Comparison of ENCODE assay signal across 23 cellular contexts in genomic region chr4:72496119-72496518, GRCh38.
DNase-seq lines count a peak whose midpoint lies in the region; ATAC-seq and TF ChIP-seq lines count a peak whose summit lies in the region.
"Had no signal": no experiment of that assay in that cellular context is flagged by ENCODE, and none has a peak within 500 bp of the region (broad histone marks: within the 10 kb centered on the region; RNA-seq: fewer than 3 reads in every experiment).

No MANE protein-coding gene starts in this region.

- H3K9ac ChIP-seq in HCT116 (ENCODE audit: low read length) (no peak overlapping the region), SK-N-MC (ENCODE audit: insufficient read length) (no peak overlapping the region)

- H3K4me3 ChIP-seq in HCT116 (replicated peaks in 1 of 2; ENCODE audit: low read depth in 1 of 2, low read length in 2 of 2) (no peak overlapping the region), SK-N-MC (no peak overlapping the region)
- H3K4me3 ChIP-seq: gastroesophageal sphincter, HAP-1, skin epidermis, upper lobe of left lung had no signal

- TF ChIP-seq CTCF in HCT116 (IDR thresholded peaks at IDR 0.05 in 2 of 3, conservative IDR thresholded peaks at IDR 0.05 in 1 of 3; ENCODE audit: borderline replicate concordance in 1 of 3, insufficient read depth in 1 of 3, low read depth in 2 of 3, low read length in 2 of 3) (no peak), omental fat pad (IDR thresholded peaks at IDR 0.05) (no peak)
- TF ChIP-seq CTCF in CD4-positive, alpha-beta T cell (IDR thresholded peaks at IDR 0.05): no peak

- H3K4me3 Mint-ChIP-seq in CD4-positive, alpha-beta T cell: no peak overlapping the region
- H3K4me3 Mint-ChIP-seq: activated B cell treated with CpG ODN at 0.5 μM for 24 hours; activated CD8-positive, alpha-beta memory T cell treated with anti-CD3 and anti-CD28 coated beads, Interleukin-2, amount 10 ng/mL, durations not matched to agents 7 days and 5 days; memory B cell; stimulated activated naive B cell treated with anti-CD40 and anti-IgM and Interleukin-4, amounts not matched to agents 10 μg/mL and 1 μg/mL and 100 μg/mL, for 72 hours had no signal

- H3K79me2 ChIP-seq in HCT116 (ENCODE audit: insufficient read depth, low read length): no peaks in the 10 kb centered on the region

- in situ Hi-C loops in ACHN (cut with HindIII; ENCODE audit: low pct_ligation_motif_present, low pct_unique_long_range_greater_than_20kb, low sequenced_read_pairs): no loop called here

- RAD21 ChIA-PET in HCT116 (lab: Charles Lee; ENCODE audit: low non-redundant PET in 1 of 2, low total read pairs in 2 of 2, uncharacterized antibody in 2 of 2, unreplicated experiment in 2 of 2): no interaction called here

- H3K27ac ChIP-seq in HCT116 (ENCODE audit: low read depth, low read length) (no peak overlapping the region), SK-N-MC (no peak overlapping the region)
- no peak overlapping the region for H3K27ac ChIP-seq in CD4-positive, alpha-beta T cell (ENCODE audit: low read depth, low read length)
- H3K27ac ChIP-seq: gastroesophageal sphincter, HL-60, neutrophil, skin epidermis, upper lobe of left lung had no signal

- no peaks in the 10 kb centered on the region for H4K20me1 ChIP-seq in HCT116 (ENCODE audit: insufficient read depth)

- no peak for ATAC-seq in HCT116
- ATAC-seq in CD4-positive, alpha-beta T cell (ENCODE audit: poor library complexity): no peak
- no peak for ATAC-seq in omental fat pad (ENCODE audit: low FRiP score)
- ATAC-seq: activated CD8-positive, alpha-beta memory T cell treated with anti-CD3 and anti-CD28 coated beads, Interleukin-2, amount 10 ng/mL, durations not matched to agents 7 days and 5 days; gastroesophageal sphincter; stimulated activated naive B cell treated with anti-CD40 and anti-IgM and Interleukin-4, amounts not matched to agents 10 μg/mL and 1 μg/mL and 100 μg/mL, for 72 hours had no signal

- CTCF ChIA-PET in HCT116 (lab: Charles Lee): no interaction called here
- CTCF ChIA-PET in CD4-positive, alpha-beta T cell (lab: Charles Lee): no interaction called here

- 0 out of 2 replicates have a peak, but pooled peaks have one; percentile 3 for TF ChIP-seq RAD21 in HCT116 (IDR thresholded peaks at IDR 0.05; ENCODE audit: low read depth)

- H3K36me3 ChIP-seq in HCT116 (ENCODE audit: control insufficient read depth in 1 of 2, insufficient read depth in 2 of 2, low read length in 2 of 2) (no peaks in the 10 kb centered on the region), SK-N-MC (ENCODE audit: insufficient read depth, low read length) (no peaks in the 10 kb centered on the region)
- H3K36me3 ChIP-seq: gastroesophageal sphincter, HAP-1, neutrophil, upper lobe of left lung had no signal

- intact Hi-C loops in HCT116 (cut with micrococcal nuclease): no loop called here
- intact Hi-C loops in CD4-positive, alpha-beta T cell (cut with DNase I, micrococcal nuclease): no loop called here

- no TSS peak for BruUV-seq in HCT116 (replicated peaks; lab: Mats Ljungman, UMichigan)

- H2AFZ ChIP-seq in HCT116 (ENCODE audit: low read depth, low read length, poor library complexity, severe bottlenecking): no peak overlapping the region

- no peaks in the 10 kb centered on the region for H3K9me2 ChIP-seq in HCT116 (ENCODE audit: insufficient read depth)

- DNase-seq in ACHN (peak; percentile 16), HCT116 (ENCODE audit: low read depth, low spot score) (no peak), SK-N-MC (ENCODE audit: low read depth, low spot score) (peak; percentile 10), fibroblast of peridontal ligament (ENCODE audit: extremely low read depth) (peak; percentile 6), NCI-H446 treated with DMSO at 0.1 percent for 48 hours (lab: John Stamatoyannopoulos, UW) (no peak), omental fat pad (ENCODE audit: low spot score) (no peak), AML-193 (lab: John Stamatoyannopoulos, UW) (no peak)
- DNase-seq in CD4-positive, alpha-beta T cell: no peak
- DNase-seq: activated B cell treated with CpG ODN at 0.5 μM for 24 hours; activated CD8-positive, alpha-beta memory T cell treated with anti-CD3 and anti-CD28 coated beads, Interleukin-2, amount 10 ng/mL, durations not matched to agents 7 days and 5 days; activated gamma-delta T cell; DMS79; effector CD4-positive, alpha-beta T cell; NCI-H1694 treated with DMSO at 0.1 percent for 48 hours; NCI-H510A; stimulated activated naive B cell treated with anti-CD40 and anti-IgM and Interleukin-4, amounts not matched to agents 10 μg/mL and 1 μg/mL and 100 μg/mL, for 72 hours; upper lobe of left lung had no signal

- POLR2A ChIA-PET in HCT116 (lab: Charles Lee): no interaction called here
- POLR2A ChIA-PET in CD4-positive, alpha-beta T cell (lab: Charles Lee): no interaction called here

- H3K4me1 ChIP-seq in HCT116 (ENCODE audit: control insufficient read depth in 1 of 2, insufficient read depth in 2 of 2, low read length in 2 of 2): no peaks in the 10 kb centered on the region
- H3K4me1 ChIP-seq: gastroesophageal sphincter, HAP-1, upper lobe of left lung had no signal

- H3K36me3 Mint-ChIP-seq in CD4-positive, alpha-beta T cell (ENCODE audit: low read depth): no peaks in the 10 kb centered on the region
- H3K36me3 Mint-ChIP-seq: activated CD8-positive, alpha-beta memory T cell treated with anti-CD3 and anti-CD28 coated beads, Interleukin-2, amount 10 ng/mL, durations not matched to agents 7 days and 5 days; stimulated activated naive B cell treated with anti-CD40 and anti-IgM and Interleukin-4, amounts not matched to agents 10 μg/mL and 1 μg/mL and 100 μg/mL, for 72 hours had no signal

- no peak for TF ChIP-seq POLR2A in HCT116 (IDR thresholded peaks at IDR 0.05; ENCODE audit: borderline replicate concordance, extremely low read depth, insufficient read depth, insufficient read length)

- no peak overlapping the region for H3K27ac Mint-ChIP-seq in CD4-positive, alpha-beta T cell
- H3K27ac Mint-ChIP-seq: activated B cell treated with CpG ODN at 0.5 μM for 24 hours; activated CD8-positive, alpha-beta memory T cell treated with anti-CD3 and anti-CD28 coated beads, Interleukin-2, amount 10 ng/mL, durations not matched to agents 7 days and 5 days; memory B cell; stimulated activated naive B cell treated with anti-CD40 and anti-IgM and Interleukin-4, amounts not matched to agents 10 μg/mL and 1 μg/mL and 100 μg/mL, for 72 hours had no signal

- no peaks in the 10 kb centered on the region; a peak in 2 of 4 replicates for H3K9me3 ChIP-seq in HCT116 (ENCODE audit: control insufficient read depth in 1 of 2, insufficient read depth in 1 of 2, low read depth in 1 of 2, low read length in 2 of 2)
- no peaks in the 10 kb centered on the region; the same call in 1 of the 2 replicates for H3K9me3 ChIP-seq in SK-N-MC (ENCODE audit: low read depth, low read length)
- no peaks in the 10 kb centered on the region for H3K9me3 ChIP-seq in CD4-positive, alpha-beta T cell (ENCODE audit: control insufficient read depth, low read length)
- H3K9me3 ChIP-seq: HAP-1, neutrophil, upper lobe of left lung had no signal

- no peaks in the 10 kb centered on the region for H3K4me1 Mint-ChIP-seq in CD4-positive, alpha-beta T cell (ENCODE audit: low read depth)
- H3K4me1 Mint-ChIP-seq: activated B cell treated with CpG ODN at 0.5 μM for 24 hours; activated CD8-positive, alpha-beta memory T cell treated with anti-CD3 and anti-CD28 coated beads, Interleukin-2, amount 10 ng/mL, durations not matched to agents 7 days and 5 days; memory B cell; stimulated activated naive B cell treated with anti-CD40 and anti-IgM and Interleukin-4, amounts not matched to agents 10 μg/mL and 1 μg/mL and 100 μg/mL, for 72 hours had no signal

- no peaks in the 10 kb centered on the region for H3K27me3 ChIP-seq in HCT116 (ENCODE audit: insufficient read depth, low read length)
- no peaks in the 10 kb centered on the region for H3K27me3 ChIP-seq in CD4-positive, alpha-beta T cell (ENCODE audit: control insufficient read depth, insufficient read depth, low read length)
- H3K27me3 ChIP-seq: gastroesophageal sphincter, neutrophil, upper lobe of left lung had no signal

- no peaks in the 10 kb centered on the region for H3K27me3 Mint-ChIP-seq in CD4-positive, alpha-beta T cell
- H3K27me3 Mint-ChIP-seq: activated B cell treated with CpG ODN at 0.5 μM for 24 hours; activated CD8-positive, alpha-beta memory T cell treated with anti-CD3 and anti-CD28 coated beads, Interleukin-2, amount 10 ng/mL, durations not matched to agents 7 days and 5 days; memory B cell; stimulated activated naive B cell treated with anti-CD40 and anti-IgM and Interleukin-4, amounts not matched to agents 10 μg/mL and 1 μg/mL and 100 μg/mL, for 72 hours had no signal

- no peak overlapping the region for H3K4me2 ChIP-seq in HCT116 (ENCODE audit: low read length)

- H3K9me3 Mint-ChIP-seq in CD4-positive, alpha-beta T cell: peaks cover 12% of the 10 kb centered on the region

TF ChIP-seq in HCT116, 20 proteins besides CTCF, POLR2A, EP300 and RAD21 (continues in another document):
- no peak for TF ChIP-seq ZNF274 (IDR thresholded peaks at IDR 0.05; ENCODE audit: low read depth, low read length)
- TF ChIP-seq POLR2AphosphoS5 (IDR thresholded peaks at IDR 0.05; ENCODE audit: low read depth, low read length): no peak
- no peak for TF ChIP-seq EGR1 (IDR thresholded peaks at IDR 0.05; ENCODE audit: low read depth)
- TF ChIP-seq CBX3 (IDR thresholded peaks at IDR 0.05; ENCODE audit: low read depth): no peak
- no peak for TF ChIP-seq EZH2phosphoT487 (IDR thresholded peaks at IDR 0.05; ENCODE audit: borderline replicate concordance)
- no peak for TF ChIP-seq JUND (IDR thresholded peaks at IDR 0.05)
- no peak for TF ChIP-seq YY1 (IDR thresholded peaks at IDR 0.05; ENCODE audit: extremely low read depth, insufficient replicate concordance, low read depth, low read length)
- TF ChIP-seq SIN3A (IDR thresholded peaks at IDR 0.05; ENCODE audit: low read depth): no peak
- no peak for TF ChIP-seq EZH2 (IDR thresholded peaks at IDR 0.05)
- no peak for TF ChIP-seq CEBPB (IDR thresholded peaks at IDR 0.05; ENCODE audit: low read depth)
- no peak for TF ChIP-seq SRF (IDR thresholded peaks at IDR 0.05; ENCODE audit: low read depth)
- no peak for TF ChIP-seq FOSL1 (IDR thresholded peaks at IDR 0.05; ENCODE audit: low read depth)
- no peak for TF ChIP-seq TCF7L2 (IDR thresholded peaks at IDR 0.05; ENCODE audit: borderline replicate concordance, extremely low read depth, insufficient read depth, insufficient read length)
- no peak for TF ChIP-seq SP1 (IDR thresholded peaks at IDR 0.05; ENCODE audit: low read depth)
- TF ChIP-seq ATF3 (IDR thresholded peaks at IDR 0.05): no peak
- no peak for TF ChIP-seq ZFX (IDR thresholded peaks at IDR 0.05)
- no peak for TF ChIP-seq MAX (IDR thresholded peaks at IDR 0.05)

Comparison
In these comparisons a context has a peak if more than half of its experiments do, and no peak if none do; other contexts are left out.
1. DNase-seq: peak in ACHN (single experiment), SK-N-MC (single experiment) and fibroblast of peridontal ligament (single experiment); none in HCT116 (single experiment), CD4-positive, alpha-beta T cell (0 of 10), NCI-H446 treated with DMSO at 0.1 percent for 48 hours (single experiment), omental fat pad (single experiment) and AML-193 (0 of 2).